In genomic region chr19:18214779-18215178, GRCh38 we compare ENCODE assay signal across 8 cellular contexts. TPM values are rescaled to one million over a fixed set of nuclear protein-coding genes. Genes with fewer than 3 reads are reported as not detected.
DNase-seq lines count a peak whose midpoint lies in the region; ATAC-seq, FAIRE-seq and TF ChIP-seq lines count a peak whose summit lies in the region.
"Not testable (repeated sequence)": the region's sequence is repeated elsewhere in the genome, so short reads cannot be mapped to it uniquely, and the experiment has no call there.
"Had no signal": no experiment of that assay in that cellular context is flagged by ENCODE, and none has a peak within 500 bp of the region (broad histone marks: within the 10 kb centered on the region; RNA-seq: fewer than 3 reads in every experiment).

No MANE protein-coding gene starts in this region.

- SMC1A ChIA-PET in GM12878 (lab: Charles Lee; ENCODE audit: uncharacterized antibody, unreplicated experiment): not testable (repeated sequence)

- POLR2A ChIA-PET in GM12878 (lab: Charles Lee): interaction anchor here (1.4 kb wide), 1 partner anchor 10 kb away, joined by 4 read pairs; the partner anchor contains the start of gene RAB3A

- not testable (repeated sequence) for H3K79me2 ChIP-seq in GM12878 (ENCODE audit: control insufficient read depth, insufficient read depth, low read length); fibroblast of lung (ENCODE audit: control insufficient read depth, insufficient read depth, low read length); osteoblast (ENCODE audit: insufficient read depth, low read length)

- not testable (repeated sequence) for H3K36me3 Mint-ChIP-seq in activated CD8-positive, alpha-beta memory T cell treated with anti-CD3 and anti-CD28 coated beads, Interleukin-2, amount 10 ng/mL, durations not matched to agents 7 days and 5 days

- H3K4me2 ChIP-seq in GM12878 (ENCODE audit: control insufficient read depth, insufficient read depth): not testable (repeated sequence)
- H3K4me2 ChIP-seq in fibroblast of lung (ENCODE audit: extremely low read depth, insufficient read depth, low read length): peak overlapping the region; percentile 64
- peak overlapping the region; percentile 8 for H3K4me2 ChIP-seq in osteoblast (ENCODE audit: insufficient read depth, low read length)

- CTCF ChIA-PET in activated CD8-positive, alpha-beta memory T cell treated with anti-CD3 and anti-CD28 coated beads, Interleukin-2, amount 10 ng/mL, durations not matched to agents 7 days and 5 days (lab: Charles Lee): interaction anchor here (0.7 kb wide), 1 partner anchor 10 kb away, joined by 3 read pairs; no protein-coding TSS in a partner anchor
- CTCF ChIA-PET in GM12878 (lab: Yijun Ruan, JAX): interaction anchor here (1.8 kb wide), 1 partner anchor 37 kb away, joined by 6 read pairs; no protein-coding TSS in a partner anchor

- intact Hi-C loops in GM12878 (cut with micrococcal nuclease; ENCODE audit: unreplicated experiment): not testable (repeated sequence)

- in situ Hi-C loops in GM12878 (cut with MboI): not testable (repeated sequence)

- not testable (repeated sequence) for H3K27me3 ChIP-seq in GM12878 (replicated peaks in 1 of 2; ENCODE audit: control insufficient read depth in 2 of 2, insufficient read depth in 2 of 2, low read length in 1 of 2); fibroblast of lung (ENCODE audit: control insufficient read depth, insufficient read depth, low read length); osteoblast (ENCODE audit: insufficient read depth, low read length)

- TF ChIP-seq EP300 in GM12878 (IDR thresholded peaks at IDR 0.05; ENCODE audit: borderline replicate concordance in 1 of 2, control insufficient read depth in 1 of 2, low read depth in 2 of 2, low read length in 2 of 2): not testable (repeated sequence)

- peak; percentile 59 for ATAC-seq in activated CD8-positive, alpha-beta memory T cell treated with anti-CD3 and anti-CD28 coated beads, Interleukin-2, amount 10 ng/mL, durations not matched to agents 7 days and 5 days
- ATAC-seq in GM12878: not testable (repeated sequence)

- H3K4me3 Mint-ChIP-seq in activated CD8-positive, alpha-beta memory T cell treated with anti-CD3 and anti-CD28 coated beads, Interleukin-2, amount 10 ng/mL, durations not matched to agents 7 days and 5 days: not testable (repeated sequence)

- not testable (repeated sequence) for H3K27ac Mint-ChIP-seq in activated CD8-positive, alpha-beta memory T cell treated with anti-CD3 and anti-CD28 coated beads, Interleukin-2, amount 10 ng/mL, durations not matched to agents 7 days and 5 days

- H3K9me3 ChIP-seq in GM12878 (replicated peaks; ENCODE audit: control insufficient read depth, insufficient read depth, low read length); fibroblast of lung (ENCODE audit: control insufficient read depth, insufficient read depth, low read depth, low read length); osteoblast (ENCODE audit: low read depth, low read length): not testable (repeated sequence)

- not testable (repeated sequence) for H3K36me3 ChIP-seq in GM12878 (ENCODE audit: control insufficient read depth in 2 of 2, insufficient read depth in 2 of 2, low read length in 1 of 2); fibroblast of lung (ENCODE audit: control insufficient read depth, insufficient read depth, low read length); osteoblast (ENCODE audit: insufficient read depth, low read length)

- not testable (repeated sequence) for TF ChIP-seq CTCF in GM12878 (IDR thresholded peaks at IDR 0.05 in 2 of 3, conservative IDR thresholded peaks at IDR 0.05 in 1 of 3; ENCODE audit: control insufficient read depth in 2 of 3, extremely low read depth in 1 of 3, insufficient read depth in 1 of 3, low read depth in 3 of 3, low read length in 3 of 3); fibroblast of lung (conservative IDR thresholded peaks at IDR 0.05 in 1 of 2, IDR thresholded peaks at IDR 0.05 in 1 of 2; ENCODE audit: low read depth in 1 of 2, low read length in 2 of 2); osteoblast (IDR thresholded peaks at IDR 0.05; ENCODE audit: extremely low read depth, low read depth, low read length)

- FAIRE-seq in GM12878 (lab: Jason Lieb, UNC): not testable (repeated sequence)

- H3K4me1 ChIP-seq in GM12878 (ENCODE audit: control insufficient read depth, insufficient read depth, low read length); fibroblast of lung (ENCODE audit: control insufficient read depth, extremely low read depth, insufficient read depth, low read length); osteoblast (ENCODE audit: insufficient read depth, low read length): not testable (repeated sequence)

- H3K4me3 ChIP-seq in GM12878; fibroblast of lung (replicated peaks in 1 of 4; ENCODE audit: control extremely low read depth in 1 of 4, insufficient read depth in 1 of 4, low read depth in 3 of 4, low read length in 4 of 4); osteoblast (ENCODE audit: insufficient read depth, low read length): not testable (repeated sequence)

- not testable (repeated sequence) for BruUV-seq in GM12878 (replicated peaks; lab: Mats Ljungman, UMichigan)

- 1% methylated on average over 3 of the region's 3 CpGs for WGBS in GM12878 (ENCODE audit: insufficient coverage, insufficient replicate concordance, low lambda C conversion rate, missing lambda C conversion rate)

- RAD21 ChIA-PET in GM12878 (lab: Charles Lee; ENCODE audit: unreplicated experiment): interaction anchor here (0.7 to 1.1 kb wide), 3 partner anchors 9 to 191 kb away, joined by 3 read pairs; no protein-coding TSS in a partner anchor

- H4K20me1 ChIP-seq in GM12878 (ENCODE audit: control insufficient read depth, insufficient read depth); fibroblast of lung (ENCODE audit: control insufficient read depth, extremely low read depth, insufficient read depth, low read length); osteoblast (ENCODE audit: insufficient read depth, low read length): not testable (repeated sequence)

- H3K27me3 Mint-ChIP-seq in activated CD8-positive, alpha-beta memory T cell treated with anti-CD3 and anti-CD28 coated beads, Interleukin-2, amount 10 ng/mL, durations not matched to agents 7 days and 5 days: not testable (repeated sequence)

- not testable (repeated sequence) for H3K27ac ChIP-seq in GM12878 (ENCODE audit: control insufficient read depth, insufficient read depth)
- H3K27ac ChIP-seq in fibroblast of lung (ENCODE audit: insufficient read depth, low read length) (peak overlapping the region; percentile 47), osteoblast (ENCODE audit: low read depth, low read length) (peak overlapping the region; percentile 0)

- DNase-seq in EH (ENCODE audit: low read depth): peak; percentile 57
- DNase-seq in M059J (ENCODE audit: low read depth): peak; percentile 71
- peak; percentile 57 for DNase-seq in RPMI7951 (ENCODE audit: low read depth)
- not testable (repeated sequence) for DNase-seq in activated CD8-positive, alpha-beta memory T cell treated with anti-CD3 and anti-CD28 coated beads, Interleukin-2, amount 10 ng/mL, durations not matched to agents 7 days and 5 days; GM12878 (ENCODE audit: low read depth, low spot score)
- peak; percentile 38 to 55 for DNase-seq in fibroblast of lung (ENCODE audit: low read depth in 2 of 2)
- peak; percentile 98 for DNase-seq in osteoblast (ENCODE audit: insufficient read length, low spot score, missing footprints)

- not testable (repeated sequence) for TF ChIP-seq POLR2A in GM12878 (IDR thresholded peaks at IDR 0.05; ENCODE audit: low read depth, low read length)

- H2AFZ ChIP-seq in GM12878 (ENCODE audit: control insufficient read depth, low read depth, low read length); osteoblast (ENCODE audit: low read length): not testable (repeated sequence)
- H2AFZ ChIP-seq in fibroblast of lung (ENCODE audit: low read length): peak overlapping the region; percentile 74

- not testable (repeated sequence) for TF ChIP-seq RAD21 in GM12878 (IDR thresholded peaks at IDR 0.05; ENCODE audit: insufficient read depth, low read depth, low read length)

- H3K9ac ChIP-seq in GM12878 (ENCODE audit: control insufficient read depth, insufficient read depth, low read length); fibroblast of lung (ENCODE audit: insufficient read depth, low read length): not testable (repeated sequence)

- H3K9me3 Mint-ChIP-seq in activated CD8-positive, alpha-beta memory T cell treated with anti-CD3 and anti-CD28 coated beads, Interleukin-2, amount 10 ng/mL, durations not matched to agents 7 days and 5 days (ENCODE audit: low read depth): not testable (repeated sequence)

- H3K4me1 Mint-ChIP-seq in activated CD8-positive, alpha-beta memory T cell treated with anti-CD3 and anti-CD28 coated beads, Interleukin-2, amount 10 ng/mL, durations not matched to agents 7 days and 5 days: not testable (repeated sequence)

RNA-seq across cellular contexts. Expression of gene RAB3A, which starts 10.9 kb away (rescaled TPM):
- total RNA-seq in M059J (2014; rRNA removed; shearing (Covaris generic)): 3.4 and 5.6 TPM in 2 replicates
- total RNA-seq in RPMI7951 (2014; rRNA removed; shearing (Covaris generic)): 1.7 and 3.6 TPM in 2 replicates
- 1 to 10 TPM; 3.5 to 3.7 TPM for total RNA-seq in activated CD8-positive, alpha-beta memory T cell treated with anti-CD3 and anti-CD28 coated beads, Interleukin-2, amount 10 ng/mL, durations not matched to agents 7 days and 5 days
- 9.4 and 18.2 TPM in 2 replicates for total RNA-seq in GM12878 (2013; cell fraction: nucleolus; rRNA removed)
- total RNA-seq in GM12878 (2014; rRNA removed) (0.98 and 1.2 TPM in 2 replicates), GM12878 (2014; rRNA removed; fragmentation: Illumina TruSeq; extraction: Trizol) (0.51 and 0.67 TPM in 2 replicates), GM12878 (2021) (2.9 and 3.5 TPM in 2 replicates), fibroblast of lung (0.77 and 2.0 TPM in 2 replicates), osteoblast (0.72 and 1.8 TPM in 2 replicates)
- 0.73 TPM for polyA plus RNA-seq in GM12878 (2011; ENCODE audit: low read depth)
- polyA plus RNA-seq in GM12878 (2011; rRNA removed) (1.3 and 2.8 TPM in 2 replicates), GM12878 (2014; fragmentation: Illumina TruSeq; extraction: Trizol) (0.54 and 1.1 TPM in 2 replicates), GM12878 (2014; fragmentation: Nextera tagmentation; extraction: Ambion mirVana) (under 1 TPM in 1 of 2 experiments, not detected in 1; 0.07 TPM), GM12878 (2014; rRNA removed) (1.0 and 2.5 TPM in 2 replicates), GM12878 (2016; fragmentation: Nextera tagmentation; extraction: Ambion mirVana) (1 to 10 TPM; 1.6 to 2.0 TPM), fibroblast of lung (3.6 and 10.1 TPM in 2 replicates)
- polyA plus RNA-seq in GM12878 (2011; cell fraction: cytosol; rRNA removed): 3.9 and 4.9 TPM in 2 replicates
- 9.4 and 10.2 TPM in 2 replicates for polyA plus RNA-seq in GM12878 (2011; cell fraction: nucleus; rRNA removed)
- polyA plus RNA-seq in GM12878 (2012): 1.5 and 3.5 TPM in 2 replicates
- 13.7 and 23.1 TPM in 2 replicates for polyA minus RNA-seq in GM12878 (2011; rRNA and poly(A)+ RNA removed)
- polyA minus RNA-seq in GM12878 (2011; cell fraction: cytosol; rRNA and poly(A)+ RNA removed): 3.7 and 6.1 TPM in 2 replicates
- polyA minus RNA-seq in GM12878 (2011; cell fraction: nucleus; rRNA and poly(A)+ RNA removed): 8.9 and 16.6 TPM in 2 replicates
- polyA plus RNA-seq in fibroblast of lung (2012): 4.7 and 10.5 TPM in 2 replicates
- polyA minus RNA-seq in fibroblast of lung (ENCODE audit: low replicate concordance): 17.8 and 47.5 TPM in 2 replicates

RNA-seq across cellular contexts. Expression of gene PDE4C, which starts 11.5 kb away (rescaled TPM):
- total RNA-seq in M059J (2014; rRNA removed; shearing (Covaris generic)): 0.07 and 0.15 TPM in 2 replicates
- 0.10 and 0.60 TPM in 2 replicates for total RNA-seq in RPMI7951 (2014; rRNA removed; shearing (Covaris generic))
- under 1 TPM; 0.14 to 0.23 TPM for total RNA-seq in activated CD8-positive, alpha-beta memory T cell treated with anti-CD3 and anti-CD28 coated beads, Interleukin-2, amount 10 ng/mL, durations not matched to agents 7 days and 5 days
- total RNA-seq in GM12878 (2013; cell fraction: nucleolus; rRNA removed): 2.5 and 3.7 TPM in 2 replicates
- total RNA-seq in GM12878 (2014; rRNA removed) (0.28 and 1.1 TPM in 2 replicates), GM12878 (2014; rRNA removed; fragmentation: Illumina TruSeq; extraction: Trizol) (0.14 and 0.40 TPM in 2 replicates), GM12878 (2021) (0.27 and 0.67 TPM in 2 replicates), fibroblast of lung (1.3 and 2.0 TPM in 2 replicates), osteoblast (under 0.01 TPM in 1 of 2 replicates, not detected in the other)
- polyA plus RNA-seq in GM12878 (2011; ENCODE audit: low read depth): 0.26 TPM
- polyA plus RNA-seq in GM12878 (2011; rRNA removed) (0.19 and 0.43 TPM in 2 replicates), GM12878 (2014; fragmentation: Illumina TruSeq; extraction: Trizol) (0.15 TPM in 1 of 2 replicates, not detected in the other), GM12878 (2014; fragmentation: Nextera tagmentation; extraction: Ambion mirVana) (under 1 TPM; 0.08 to 0.13 TPM), GM12878 (2014; rRNA removed) (0.27 and 0.73 TPM in 2 replicates), GM12878 (2016; fragmentation: Nextera tagmentation; extraction: Ambion mirVana) (under 1 TPM; 0.13 to 0.47 TPM), fibroblast of lung (0.09 and 0.35 TPM in 2 replicates)
- 0.25 and 0.42 TPM in 2 replicates for polyA plus RNA-seq in GM12878 (2011; cell fraction: cytosol; rRNA removed)
- polyA plus RNA-seq in GM12878 (2011; cell fraction: nucleus; rRNA removed): 1.5 and 2.3 TPM in 2 replicates
- polyA plus RNA-seq in GM12878 (2012): 0.43 and 0.52 TPM in 2 replicates
- polyA minus RNA-seq in GM12878 (2011; rRNA and poly(A)+ RNA removed): 0.41 TPM in 1 of 2 replicates, not detected in the other
- polyA minus RNA-seq in GM12878 (2011; cell fraction: cytosol; rRNA and poly(A)+ RNA removed): not detected in 2 replicates
- 0.48 and 1.3 TPM in 2 replicates for polyA minus RNA-seq in GM12878 (2011; cell fraction: nucleus; rRNA and poly(A)+ RNA removed)
- polyA plus RNA-seq in fibroblast of lung (2012): 0.52 and 1.6 TPM in 2 replicates
- not detected in 2 replicates for polyA minus RNA-seq in fibroblast of lung (ENCODE audit: low replicate concordance)
- polyA plus RNA-seq: CD4-positive, alpha-beta memory T cell had no signal

RNA-seq across cellular contexts. Expression of gene MPV17L2, which starts 21.8 kb away (rescaled TPM):
- 32.4 and 33.4 TPM in 2 replicates for total RNA-seq in M059J (2014; rRNA removed; shearing (Covaris generic))
- 18.6 and 23.5 TPM in 2 replicates for total RNA-seq in RPMI7951 (2014; rRNA removed; shearing (Covaris generic))
- 10 to 100 TPM in 1 of 2 experiments, 1 to 10 TPM in 1; 8.2 to 12.9 TPM for total RNA-seq in activated CD8-positive, alpha-beta memory T cell treated with anti-CD3 and anti-CD28 coated beads, Interleukin-2, amount 10 ng/mL, durations not matched to agents 7 days and 5 days
- 3.3 and 7.4 TPM in 2 replicates for total RNA-seq in GM12878 (2013; cell fraction: nucleolus; rRNA removed)
- 26.7 and 32.0 TPM in 2 replicates for total RNA-seq in GM12878 (2014; rRNA removed)
- total RNA-seq in GM12878 (2014; rRNA removed; fragmentation: Illumina TruSeq; extraction: Trizol): 13.6 and 15.4 TPM in 2 replicates
- 17.9 and 19.9 TPM in 2 replicates for total RNA-seq in GM12878 (2021)
- 3.9 TPM for polyA plus RNA-seq in GM12878 (2011; ENCODE audit: low read depth)
- polyA plus RNA-seq in GM12878 (2011; rRNA removed): 7.1 and 17.1 TPM in 2 replicates
- polyA plus RNA-seq in GM12878 (2011; cell fraction: cytosol; rRNA removed): 23.4 and 34.7 TPM in 2 replicates
- polyA plus RNA-seq in GM12878 (2011; cell fraction: nucleus; rRNA removed): 12.4 and 16.0 TPM in 2 replicates
- polyA plus RNA-seq in GM12878 (2012): 8.3 and 8.4 TPM in 2 replicates
- polyA plus RNA-seq in GM12878 (2014; fragmentation: Illumina TruSeq; extraction: Trizol): 10.4 and 25.9 TPM in 2 replicates
- polyA plus RNA-seq in GM12878 (2014; fragmentation: Nextera tagmentation; extraction: Ambion mirVana): 1 to 10 TPM; 5.1 to 7.7 TPM
- polyA plus RNA-seq in GM12878 (2014; rRNA removed): 39.4 and 44.5 TPM in 2 replicates
- 10 to 100 TPM; 46.2 to 57.2 TPM for polyA plus RNA-seq in GM12878 (2016; fragmentation: Nextera tagmentation; extraction: Ambion mirVana)
- polyA minus RNA-seq in GM12878 (2011; rRNA and poly(A)+ RNA removed): 16.2 and 19.9 TPM in 2 replicates
- 6.1 and 7.6 TPM in 2 replicates for polyA minus RNA-seq in GM12878 (2011; cell fraction: cytosol; rRNA and poly(A)+ RNA removed)
- polyA minus RNA-seq in GM12878 (2011; cell fraction: nucleus; rRNA and poly(A)+ RNA removed): 2.9 and 7.6 TPM in 2 replicates
- total RNA-seq in fibroblast of lung: 4.1 and 4.6 TPM in 2 replicates
- polyA plus RNA-seq in fibroblast of lung: 9.4 and 16.7 TPM in 2 replicates
- polyA plus RNA-seq in fibroblast of lung (2012): 10.2 and 18.3 TPM in 2 replicates
- 25.6 and 48.3 TPM in 2 replicates for polyA minus RNA-seq in fibroblast of lung (ENCODE audit: low replicate concordance)
- total RNA-seq in osteoblast: 8.3 and 9.4 TPM in 2 replicates

RNA-seq across cellular contexts. Expression of gene IFI30, which starts 41.2 kb away (rescaled TPM):
- 81.2 and 112 TPM in 2 replicates for total RNA-seq in M059J (2014; rRNA removed; shearing (Covaris generic))
- total RNA-seq in RPMI7951 (2014; rRNA removed; shearing (Covaris generic)): 56.0 and 69.6 TPM in 2 replicates
- 10 to 100 TPM; 57.1 to 66.2 TPM for total RNA-seq in activated CD8-positive, alpha-beta memory T cell treated with anti-CD3 and anti-CD28 coated beads, Interleukin-2, amount 10 ng/mL, durations not matched to agents 7 days and 5 days
- total RNA-seq in GM12878 (2013; cell fraction: nucleolus; rRNA removed): 168 and 207 TPM in 2 replicates
- total RNA-seq in GM12878 (2014; rRNA removed) (747 and 845 TPM in 2 replicates), GM12878 (2014; rRNA removed; fragmentation: Illumina TruSeq; extraction: Trizol) (221 and 225 TPM in 2 replicates), GM12878 (2021) (301 and 314 TPM in 2 replicates), fibroblast of lung (3.1 and 8.8 TPM in 2 replicates), osteoblast (110 and 126 TPM in 2 replicates)
- 218 TPM for polyA plus RNA-seq in GM12878 (2011; ENCODE audit: low read depth)
- polyA plus RNA-seq in GM12878 (2011; rRNA removed) (232 and 365 TPM in 2 replicates), GM12878 (2014; fragmentation: Illumina TruSeq; extraction: Trizol) (147 and 257 TPM in 2 replicates), GM12878 (2014; fragmentation: Nextera tagmentation; extraction: Ambion mirVana) (1,000 to 10,000 TPM; 1,054 to 1,112 TPM), GM12878 (2014; rRNA removed) (492 and 678 TPM in 2 replicates), GM12878 (2016; fragmentation: Nextera tagmentation; extraction: Ambion mirVana) (100 to 1,000 TPM; 445 to 456 TPM), fibroblast of lung (15.8 and 50.9 TPM in 2 replicates)
- 606 and 650 TPM in 2 replicates for polyA plus RNA-seq in GM12878 (2011; cell fraction: cytosol; rRNA removed)
- polyA plus RNA-seq in GM12878 (2011; cell fraction: nucleus; rRNA removed): 189 and 350 TPM in 2 replicates
- polyA plus RNA-seq in GM12878 (2012): 260 and 337 TPM in 2 replicates
- polyA minus RNA-seq in GM12878 (2011; rRNA and poly(A)+ RNA removed): 327 and 421 TPM in 2 replicates
- 126 and 162 TPM in 2 replicates for polyA minus RNA-seq in GM12878 (2011; cell fraction: cytosol; rRNA and poly(A)+ RNA removed)
- 67.9 and 87.0 TPM in 2 replicates for polyA minus RNA-seq in GM12878 (2011; cell fraction: nucleus; rRNA and poly(A)+ RNA removed)
- polyA plus RNA-seq in fibroblast of lung (2012): 19.6 and 57.5 TPM in 2 replicates
- 15.8 and 53.5 TPM in 2 replicates for polyA minus RNA-seq in fibroblast of lung (ENCODE audit: low replicate concordance)

RNA-seq across cellular contexts. Expression of gene IQCN, which starts 59.5 kb away (rescaled TPM):
- total RNA-seq in M059J (2014; rRNA removed; shearing (Covaris generic)): 0.10 TPM in 1 of 2 replicates, not detected in the other
- total RNA-seq in RPMI7951 (2014; rRNA removed; shearing (Covaris generic)): 0.29 and 0.36 TPM in 2 replicates
- 1 to 10 TPM; 2.2 to 3.1 TPM for total RNA-seq in activated CD8-positive, alpha-beta memory T cell treated with anti-CD3 and anti-CD28 coated beads, Interleukin-2, amount 10 ng/mL, durations not matched to agents 7 days and 5 days
- 0.27 and 0.29 TPM in 2 replicates for total RNA-seq in GM12878 (2013; cell fraction: nucleolus; rRNA removed)
- total RNA-seq in GM12878 (2014; rRNA removed) (0.23 and 0.27 TPM in 2 replicates), GM12878 (2014; rRNA removed; fragmentation: Illumina TruSeq; extraction: Trizol) (0.27 and 0.28 TPM in 2 replicates), GM12878 (2021) (0.54 and 0.64 TPM in 2 replicates), fibroblast of lung (0.51 and 0.83 TPM in 2 replicates), osteoblast (2.5 and 3.5 TPM in 2 replicates)
- polyA plus RNA-seq in GM12878 (2011; ENCODE audit: low read depth): 0.73 TPM
- polyA plus RNA-seq in GM12878 (2011; rRNA removed) (0.01 TPM in 1 of 2 replicates, not detected in the other), GM12878 (2014; fragmentation: Illumina TruSeq; extraction: Trizol) (0.08 and 0.19 TPM in 2 replicates), GM12878 (2014; fragmentation: Nextera tagmentation; extraction: Ambion mirVana) (not detected), GM12878 (2014; rRNA removed) (0.45 and 0.72 TPM in 2 replicates), GM12878 (2016; fragmentation: Nextera tagmentation; extraction: Ambion mirVana) (under 1 TPM in 1 of 2 experiments, not detected in 1; 0.07 TPM), fibroblast of lung (0.27 and 0.79 TPM in 2 replicates)
- under 0.01 and 0.02 TPM in 2 replicates for polyA plus RNA-seq in GM12878 (2011; cell fraction: cytosol; rRNA removed)
- 0.19 and 0.22 TPM in 2 replicates for polyA plus RNA-seq in GM12878 (2011; cell fraction: nucleus; rRNA removed)
- 0.67 and 0.68 TPM in 2 replicates for polyA plus RNA-seq in GM12878 (2012)
- 0.05 and 0.07 TPM in 2 replicates for polyA minus RNA-seq in GM12878 (2011; rRNA and poly(A)+ RNA removed)
- polyA minus RNA-seq in GM12878 (2011; cell fraction: cytosol; rRNA and poly(A)+ RNA removed): not detected in 2 replicates
- polyA minus RNA-seq in GM12878 (2011; cell fraction: nucleus; rRNA and poly(A)+ RNA removed): 0.12 and 0.38 TPM in 2 replicates
- polyA plus RNA-seq in fibroblast of lung (2012): 0.23 and 1.1 TPM in 2 replicates
- polyA minus RNA-seq in fibroblast of lung (ENCODE audit: low replicate concordance): 3.5 and 7.5 TPM in 2 replicates
